ENCODE assay signal across 8 cellular contexts in genomic region chr22:42079319-42080251, GRCh38. TPM values are rescaled to one million over a fixed set of nuclear protein-coding genes. Genes with fewer than 3 reads are reported as not detected.
A peak's percentile ranks its signal among the peaks of the same experiment; 100 is the strongest.
DNase-seq lines count a peak whose midpoint lies in the region; ATAC-seq and TF ChIP-seq lines count a peak whose summit lies in the region.

A gene with protein sequence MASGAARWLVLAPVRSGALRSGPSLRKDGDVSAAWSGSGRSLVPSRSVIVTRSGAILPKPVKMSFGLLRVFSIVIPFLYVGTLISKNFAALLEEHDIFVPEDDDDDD (plus strand): TSS chr22:42079700. CDS start chr22:42079769, 69 bp downstream.

- H3K4me3 Mint-ChIP-seq in HFFc6, result peak within 1 kb of the TSS; percentile 98
- peak within 1 kb of the TSS; percentile 94 for H3K4me3 Mint-ChIP-seq in activated naive CD4-positive, alpha-beta T cell treated with anti-CD3 and anti-CD28 coated beads, Interleukin-2, amount 10 ng/mL, durations not matched to agents 7 days and 5 days

- 0 to 1% methylated on average over 7 to 11 of the region's 71 CpGs for WGBS in gastroesophageal sphincter (ENCODE audit: low coverage in 1 of 2), 2 donors

- peaks cover 17% of the 10 kb centered on the region; the same call in 1 of the 2 replicates for H3K36me3 ChIP-seq in SK-N-MC (ENCODE audit: insufficient read depth, low read length)
- H3K36me3 ChIP-seq in gastroesophageal sphincter, result peaks cover 0 to 58% of the 10 kb centered on the region in 2 donors
- peaks cover 7% of the 10 kb centered on the region for H3K36me3 ChIP-seq in neutrophil

- peak within 1 kb of the TSS; percentile 94 for H3K9ac ChIP-seq in SK-N-MC (ENCODE audit: insufficient read length)

- TF ChIP-seq EP300 in gastroesophageal sphincter (IDR thresholded peaks at IDR 0.05), result no peak

- peak; percentile 59 for TF ChIP-seq POLR2A in NB4 (IDR thresholded peaks at IDR 0.05; ENCODE audit: extremely low read depth, insufficient read length)
- TF ChIP-seq POLR2A in gastroesophageal sphincter (IDR thresholded peaks at IDR 0.05), result peak; percentile 88 to 92

- peaks cover 40% of the 10 kb centered on the region for H3K4me1 Mint-ChIP-seq in HFFc6 (ENCODE audit: low read depth)
- H3K4me1 Mint-ChIP-seq in activated naive CD4-positive, alpha-beta T cell treated with anti-CD3 and anti-CD28 coated beads, Interleukin-2, amount 10 ng/mL, durations not matched to agents 7 days and 5 days, result peaks cover 42% of the 10 kb centered on the region

- H3K27me3 Mint-ChIP-seq in HFFc6 (ENCODE audit: insufficient read depth), result peaks cover 8% of the 10 kb centered on the region
- no peaks in the 10 kb centered on the region for H3K27me3 Mint-ChIP-seq in activated naive CD4-positive, alpha-beta T cell treated with anti-CD3 and anti-CD28 coated beads, Interleukin-2, amount 10 ng/mL, durations not matched to agents 7 days and 5 days

- peak; percentile 96 for ATAC-seq in gastroesophageal sphincter

- TF ChIP-seq CTCF in HFFc6 (IDR thresholded peaks at IDR 0.05) (no peak), NB4 (IDR thresholded peaks at IDR 0.05; ENCODE audit: low read depth, low read length) (no peak), gastroesophageal sphincter (IDR thresholded peaks at IDR 0.05) (peak in 1 of 4 experiments; percentile 14), neutrophil (IDR thresholded peaks at IDR 0.05) (peak; percentile 58)

- peaks cover 25% of the 10 kb centered on the region for H3K36me3 Mint-ChIP-seq in HFFc6 (ENCODE audit: low read depth)
- H3K36me3 Mint-ChIP-seq in activated naive CD4-positive, alpha-beta T cell treated with anti-CD3 and anti-CD28 coated beads, Interleukin-2, amount 10 ng/mL, durations not matched to agents 7 days and 5 days, result peaks cover 33% of the 10 kb centered on the region

- H3K4me3 ChIP-seq in NB4 (ENCODE audit: low read depth, low read length) (peak within 1 kb of the TSS; percentile 93), SK-N-MC (peak within 1 kb of the TSS; percentile 99), gastroesophageal sphincter (peak within 1 kb of the TSS; percentile 36 to 70), neutrophil (ENCODE audit: low read depth in 1 of 2, low read length in 1 of 2) (peak within 1 kb of the TSS; percentile 81 to 97)

- CTCF ChIA-PET in activated naive CD4-positive, alpha-beta T cell treated with anti-CD3 and anti-CD28 coated beads, Interleukin-2, amount 10 ng/mL, durations not matched to agents 7 days and 5 days (lab: Charles Lee), result interaction anchor here (1.2 to 3.4 kb wide), 4 partner anchors 11 to 358 kb away, joined by 3 to 14 read pairs (median 3); partner anchors contain the start of gene NDUFA6

- peak; percentile 84 for DNase-seq in GM04503 (ENCODE audit: low read depth)
- peak; percentile 98 for DNase-seq in HFFc6
- DNase-seq in NB4 (ENCODE audit: low read depth), result peak; percentile 98
- peak; percentile 93 for DNase-seq in SK-N-MC (ENCODE audit: low read depth, low spot score)
- peak; percentile 99 for DNase-seq in activated naive CD4-positive, alpha-beta T cell treated with anti-CD3 and anti-CD28 coated beads, Interleukin-2, amount 10 ng/mL, durations not matched to agents 7 days and 5 days
- peak; percentile 93 to 100 (median 99) for DNase-seq in substantia nigra (lab: John Stamatoyannopoulos, UW)

- H3K9me3 ChIP-seq in SK-N-MC (ENCODE audit: low read depth, low read length), result no peaks in the 10 kb centered on the region
- no peaks in the 10 kb centered on the region for H3K9me3 ChIP-seq in gastroesophageal sphincter
- H3K9me3 ChIP-seq in neutrophil, result no peaks in the 10 kb centered on the region

- H3K27ac Mint-ChIP-seq in HFFc6, result peak within 1 kb of the TSS; percentile 94
- H3K27ac Mint-ChIP-seq in activated naive CD4-positive, alpha-beta T cell treated with anti-CD3 and anti-CD28 coated beads, Interleukin-2, amount 10 ng/mL, durations not matched to agents 7 days and 5 days, result peak within 1 kb of the TSS; percentile 92

- H3K27me3 ChIP-seq in gastroesophageal sphincter (no peaks in the 10 kb centered on the region), neutrophil (no peaks in the 10 kb centered on the region)

- H3K27ac ChIP-seq in SK-N-MC (peak within 1 kb of the TSS; percentile 89), gastroesophageal sphincter (peak within 1 kb of the TSS; percentile 93 to 99 (median 98)), neutrophil (peak within 1 kb of the TSS; percentile 93), substantia nigra (ENCODE audit: low read depth, low read length, poor library complexity, severe bottlenecking) (peak within 1 kb of the TSS; percentile 97)

- H3K9me3 Mint-ChIP-seq in HFFc6, result no peaks in the 10 kb centered on the region
- H3K9me3 Mint-ChIP-seq in activated naive CD4-positive, alpha-beta T cell treated with anti-CD3 and anti-CD28 coated beads, Interleukin-2, amount 10 ng/mL, durations not matched to agents 7 days and 5 days, result no peaks in the 10 kb centered on the region

- peaks cover 5 to 71% (median 22%) of the 10 kb centered on the region in 3 donors for H3K4me1 ChIP-seq in gastroesophageal sphincter
- H3K4me1 ChIP-seq in neutrophil (ENCODE audit: control insufficient read depth in 1 of 2, insufficient read depth in 1 of 2, low read depth in 1 of 2, low read length in 1 of 2), result peaks cover 27 to 28% of the 10 kb centered on the region in 2 experiments

RNA-seq across cellular contexts. Expression of the gene that starts here (rescaled TPM):
- total RNA-seq in HFFc6 (2021; fragmentation: NEBNext Ultra II Directional; extraction: Animal tissue kit (Norgen Biotek cat#: 25700)), result 10 to 100 TPM; 46.8 to 55.4 (median 51.7) TPM
- 10 to 100 TPM in 3 of 4 donors, 1 to 10 TPM in 1; 8.6 to 22.4 (median 19.4) TPM for total RNA-seq in gastroesophageal sphincter

Comparison
In these comparisons a context has a peak if more than half of its experiments do, and no peak if none do; other contexts are left out.
1. Peak in every context shown above with its lines: DNase-seq, ATAC-seq, H3K4me3 ChIP-seq and H3K27ac ChIP-seq.